ENCODE assay signal across 8 cellular contexts in genomic region chr10:59872892-59873463, GRCh38. TPM values are rescaled to one million over a fixed set of nuclear protein-coding genes. Genes with fewer than 3 reads are reported as not detected.
DNase-seq lines count a peak whose midpoint lies in the region; ATAC-seq, FAIRE-seq and TF ChIP-seq lines count a peak whose summit lies in the region.

No MANE protein-coding gene starts in this region.

- peak overlapping the region; percentile 60 to 65 for H3K27ac ChIP-seq in prostate gland

- peak; percentile 94 for DNase-seq in EH (ENCODE audit: low read depth)
- peak; percentile 38 for DNase-seq in NCI-H2171 treated with DMSO at 0.1 percent for 48 hours (lab: John Stamatoyannopoulos, UW)
- peak; percentile 76 for DNase-seq in fibroblast of gingiva (ENCODE audit: low read depth)
- DNase-seq in prostate gland (ENCODE audit: low spot score) = peak; percentile 66
- no peak for DNase-seq in HT-29 (ENCODE audit: low spot score)
- DNase-seq in effector CD4-positive, alpha-beta T cell = no peak
- DNase-seq in RCC 7860 (ENCODE audit: low spot score) = no peak

- ATAC-seq in HG02884 (IDR thresholded peaks at IDR 0.05; ENCODE audit: unreplicated experiment) = no peak

- TF ChIP-seq CTCF in prostate gland (IDR thresholded peaks at IDR 0.05) = no peak

- no peaks in the 10 kb centered on the region for H3K4me1 ChIP-seq in prostate gland (replicated peaks)

- 32% methylated on average over 7 of the region's 7 CpGs for WGBS in prostate gland

- H3K27me3 ChIP-seq in prostate gland (replicated peaks; ENCODE audit: insufficient read depth) = no peaks in the 10 kb centered on the region

- intact Hi-C loops in prostate gland (cut with DNase I) = loop anchor here (5.0 kb wide), 1 partner anchor 34 kb away; the partner anchor contains the start of gene CCDC6

- TF ChIP-seq POLR2A in prostate gland (IDR thresholded peaks at IDR 0.05) = no peak

- FAIRE-seq in RCC 7860 (lab: Jason Lieb, UNC) = no peak

- H3K4me3 ChIP-seq in prostate gland = no peak overlapping the region

- no peaks in the 10 kb centered on the region for H3K36me3 ChIP-seq in prostate gland

- H3K9me3 ChIP-seq in prostate gland = no peaks in the 10 kb centered on the region

RNA-seq across cellular contexts. Expression of gene CCDC6, which starts 33.4 kb away (rescaled TPM):
- 10 to 100 TPM; 48.1 to 65.0 TPM for total RNA-seq in prostate gland
- total RNA-seq in HT-29 (2014; rRNA removed; shearing (Covaris generic)) = 15.7 and 18.5 TPM in 2 replicates

Comparison
In these comparisons a context has a peak if more than half of its experiments do, and no peak if none do; other contexts are left out.
1. DNase-seq: peak in EH (single experiment), NCI-H2171 treated with DMSO at 0.1 percent for 48 hours (single experiment), fibroblast of gingiva (single experiment) and prostate gland (single experiment); none in HT-29 (single experiment), effector CD4-positive, alpha-beta T cell (single experiment) and RCC 7860 (single experiment).